22 cellular contexts compared by ENCODE assay signal in genomic region chr20:56978475-56978874, GRCh38.
"Had no signal": no experiment of that assay in that cellular context is flagged by ENCODE, and none has a peak within 500 bp of the region (broad histone marks: within the 10 kb centered on the region; RNA-seq: fewer than 3 reads in every experiment).

No MANE protein-coding gene starts in this region.

- H3K4me3 Mint-ChIP-seq: memory B cell; natural killer cell; neural progenitor cell; stimulated activated effector memory CD8-positive, alpha-beta T cell treated with anti-CD3 and anti-CD28 coated beads, Interleukin-12 subunit alpha, Interleukin-12 subunit beta, amount 100 ng/mL, for 72 hours; type B pancreatic cell had no signal

- ATAC-seq: esophagus mucosa; gastrocnemius medialis; left ventricle myocardium superior; right lobe of liver; stimulated activated effector memory CD8-positive, alpha-beta T cell treated with anti-CD3 and anti-CD28 coated beads, Interleukin-12 subunit alpha, Interleukin-12 subunit beta, amount 100 ng/mL, for 72 hours had no signal

- H3K36me3 ChIP-seq: gastrocnemius medialis, neural progenitor cell, right lobe of liver, stomach, tibial artery had no signal

- H3K36me3 Mint-ChIP-seq: natural killer cell; neural progenitor cell; stimulated activated effector memory CD8-positive, alpha-beta T cell treated with anti-CD3 and anti-CD28 coated beads, Interleukin-12 subunit alpha, Interleukin-12 subunit beta, amount 100 ng/mL, for 72 hours; type B pancreatic cell had no signal

- H3K9me3 Mint-ChIP-seq: natural killer cell; stimulated activated effector memory CD8-positive, alpha-beta T cell treated with anti-CD3 and anti-CD28 coated beads, Interleukin-12 subunit alpha, Interleukin-12 subunit beta, amount 100 ng/mL, for 72 hours; type B pancreatic cell had no signal

- H3K4me1 ChIP-seq: gastrocnemius medialis, parathyroid adenoma, right lobe of liver, stomach, tibial artery had no signal

- H3K27me3 ChIP-seq: right lobe of liver had no signal

- H3K27ac Mint-ChIP-seq: memory B cell; natural killer cell; progenitor cell of endocrine pancreas; stimulated activated effector memory CD8-positive, alpha-beta T cell treated with anti-CD3 and anti-CD28 coated beads, Interleukin-12 subunit alpha, Interleukin-12 subunit beta, amount 100 ng/mL, for 72 hours; type B pancreatic cell had no signal

- H3K27ac ChIP-seq: dorsolateral prefrontal cortex, epithelial cell of prostate, gastrocnemius medialis, neural progenitor cell, parathyroid adenoma, right lobe of liver, stomach, tibial artery had no signal

- H3K4me1 Mint-ChIP-seq: natural killer cell; stimulated activated effector memory CD8-positive, alpha-beta T cell treated with anti-CD3 and anti-CD28 coated beads, Interleukin-12 subunit alpha, Interleukin-12 subunit beta, amount 100 ng/mL, for 72 hours had no signal

- DNase-seq: dorsolateral prefrontal cortex; effector CD4-positive, alpha-beta T cell; foreskin fibroblast; gastrocnemius medialis; head of caudate nucleus; left ventricle myocardium superior; natural killer cell; right lobe of liver; small intestine; stimulated activated CD4-positive, alpha-beta T cell treated with anti-CD3 and anti-CD28 coated beads, Interleukin-1b, Interleukin-23, amount 100 ng/mL, for 48 hours; stimulated activated CD4-positive, alpha-beta T cell treated with anti-CD3 and anti-CD28 coated beads, Interleukin-4, amount 100 ng/mL, for 1 hour; stimulated activated naive CD4-positive, alpha-beta T cell treated with Interleukin-2 at 50 U/mL for 16 hours; stomach; tibial artery had no signal

- H3K4me3 ChIP-seq: dorsolateral prefrontal cortex, gastrocnemius medialis, neural progenitor cell, right lobe of liver, stomach, tibial artery had no signal

- H3K9me3 ChIP-seq: gastrocnemius medialis, right lobe of liver, tibial artery had no signal
